Comparison of ENCODE assay signal across 16 cellular contexts in the genomic region with DNA sequence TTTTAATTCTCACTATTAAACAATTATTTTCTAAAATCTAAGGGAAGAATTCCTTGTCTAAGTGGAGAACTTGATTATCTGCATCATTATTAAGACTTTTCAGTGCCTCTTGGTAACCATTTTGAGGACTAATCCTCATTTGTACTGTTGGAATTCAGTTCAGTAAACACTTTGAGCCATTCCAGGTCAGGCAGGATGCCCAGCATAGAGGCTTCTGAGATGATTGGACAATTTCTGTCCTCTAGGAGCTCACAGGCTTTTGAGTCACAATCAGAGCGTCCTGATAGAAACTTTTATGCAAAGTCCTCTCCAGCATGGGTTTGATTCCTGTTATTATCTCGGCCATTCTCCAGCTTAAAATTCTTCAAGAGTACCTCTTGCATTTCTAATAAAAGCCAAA.
DNase-seq lines count a peak whose midpoint lies in the region; ATAC-seq and TF ChIP-seq lines count a peak whose summit lies in the region.
"Had no signal": no experiment of that assay in that cellular context is flagged by ENCODE, and none has a peak within 500 bp of the region (broad histone marks: within the 10 kb centered on the region; RNA-seq: fewer than 3 reads in every experiment).

No MANE protein-coding gene starts in this region.

- DNase-seq in LHCN-M2 (ENCODE audit: low read depth) (peak; percentile 2), RWPE2 (ENCODE audit: low spot score) (no peak), iris pigment epithelial cell (ENCODE audit: low read depth) (peak; percentile 0), sigmoid colon (peak; percentile 62), RPMI8226 (no peak), CD14-positive monocyte (ENCODE audit: low spot score) (no peak)
- DNase-seq in activated CD4-positive, CD25-positive, alpha-beta regulatory T cell (lab: John Stamatoyannopoulos, UW) = no peak
- DNase-seq: CD4-positive, CD25-positive, alpha-beta regulatory T cell; DND-41; NCI-H1694 treated with DMSO at 0.1 percent for 48 hours; PC-9; SW 1271 had no signal

- TF ChIP-seq CTCF in RWPE2 (IDR thresholded peaks at IDR 0.05; ENCODE audit: poor library complexity, severe bottlenecking) (no peak), sigmoid colon (IDR thresholded peaks at IDR 0.05) (no peak), CD14-positive monocyte (IDR thresholded peaks at IDR 0.05) (no peak)

- intact Hi-C loops in sigmoid colon (cut with DNase I) = no loop called here
- intact Hi-C loops in CD14-positive monocyte (cut with micrococcal nuclease) = no loop called here

- no peak overlapping the region for H3K27ac Mint-ChIP-seq in CD14-positive monocyte
- H3K27ac Mint-ChIP-seq: B cell; CD4-positive, CD25-positive, alpha-beta regulatory T cell had no signal

- no peak for TF ChIP-seq EP300 in sigmoid colon (IDR thresholded peaks at IDR 0.05)

- peaks cover 4% of the 10 kb centered on the region for H3K4me1 ChIP-seq in RWPE2 (ENCODE audit: insufficient read depth, poor library complexity, severe bottlenecking)
- no peaks in the 10 kb centered on the region for H3K4me1 ChIP-seq in sigmoid colon
- H3K4me1 ChIP-seq: HAP-1 had no signal

- H3K4me3 ChIP-seq in RWPE2 (ENCODE audit: severe bottlenecking) = no peak overlapping the region
- H3K4me3 ChIP-seq in sigmoid colon = no peak overlapping the region
- H3K4me3 ChIP-seq: HAP-1, K562, PC-9 had no signal

- peaks cover 0 to 2% of the 10 kb centered on the region in 2 donors for H3K36me3 Mint-ChIP-seq in CD14-positive monocyte
- H3K36me3 Mint-ChIP-seq: CD4-positive, CD25-positive, alpha-beta regulatory T cell had no signal

- no peaks in the 10 kb centered on the region for H3K27me3 Mint-ChIP-seq in CD14-positive monocyte (ENCODE audit: low read depth in 3 of 3)
- H3K27me3 Mint-ChIP-seq: B cell; CD4-positive, CD25-positive, alpha-beta regulatory T cell had no signal

- peaks cover 77% of the 10 kb centered on the region for H3K36me3 ChIP-seq in RWPE2 (ENCODE audit: low read depth)
- H3K36me3 ChIP-seq in sigmoid colon = no peaks in the 10 kb centered on the region
- H3K36me3 ChIP-seq: HAP-1 had no signal

- H3K9me3 ChIP-seq in RWPE2 (ENCODE audit: severe bottlenecking) = no peaks in the 10 kb centered on the region
- H3K9me3 ChIP-seq in sigmoid colon = peaks cover 0 to 2% (median 0%) of the 10 kb centered on the region in 4 donors
- H3K9me3 ChIP-seq: HAP-1 had no signal

- H3K27ac ChIP-seq in RWPE2 (ENCODE audit: poor library complexity, severe bottlenecking) = peak overlapping the region; percentile 97
- H3K27ac ChIP-seq in sigmoid colon = no peak overlapping the region
- H3K27ac ChIP-seq: PC-9 had no signal

- WGBS in sigmoid colon, 2 donors = 60 to 68% methylated on average over 2 of the region's 2 CpGs

- no peaks in the 10 kb centered on the region for H3K27me3 ChIP-seq in RWPE2 (ENCODE audit: insufficient read depth, poor library complexity, severe bottlenecking)
- H3K27me3 ChIP-seq in sigmoid colon = no peaks in the 10 kb centered on the region

- peaks cover 56% of the 10 kb centered on the region for H3K4me1 Mint-ChIP-seq in CD14-positive monocyte
- H3K4me1 Mint-ChIP-seq: B cell; CD4-positive, CD25-positive, alpha-beta regulatory T cell had no signal

- H3K9me3 Mint-ChIP-seq in CD14-positive monocyte = peaks cover 0 to 5% (median 1%) of the 10 kb centered on the region in 7 donors

- ATAC-seq in RWPE2 (ENCODE audit: low read depth) (0 out of 3 replicates have a peak, but pooled peaks have one; percentile 1), HG02884 (IDR thresholded peaks at IDR 0.05; ENCODE audit: unreplicated experiment) (no peak)
- ATAC-seq: K562 had no signal

- no peak for TF ChIP-seq POLR2A in sigmoid colon (IDR thresholded peaks at IDR 0.05)

- H3K4me3 Mint-ChIP-seq in CD14-positive monocyte = no peak overlapping the region
- H3K4me3 Mint-ChIP-seq: B cell; CD4-positive, CD25-positive, alpha-beta regulatory T cell had no signal

Comparison
In these comparisons a context has a peak if more than half of its experiments do, and no peak if none do; other contexts are left out.
1. DNase-seq: peak in LHCN-M2 (single experiment), iris pigment epithelial cell (single experiment) and sigmoid colon (single experiment); none in RWPE2 (single experiment), RPMI8226 (single experiment), activated CD4-positive, CD25-positive, alpha-beta regulatory T cell (0 of 4) and CD14-positive monocyte (single experiment).